18 cellular contexts compared by ENCODE assay signal in genomic region chrX:545488-545887, GRCh38.
DNase-seq lines count a peak whose midpoint lies in the region; ATAC-seq and TF ChIP-seq lines count a peak whose summit lies in the region.
"Had no signal": no experiment of that assay in that cellular context is flagged by ENCODE, and none has a peak within 500 bp of the region (broad histone marks: within the 10 kb centered on the region; RNA-seq: fewer than 3 reads in every experiment).

No MANE protein-coding gene starts in this region.

- TF ChIP-seq EP300 in esophagus muscularis mucosa (IDR thresholded peaks at IDR 0.05) (peak; percentile 40), neural cell (conservative IDR thresholded peaks at IDR 0.05; ENCODE audit: poor library complexity, severe bottlenecking) (no peak)

- H3K9ac ChIP-seq in neural cell (ENCODE audit: low read length), result no peak overlapping the region

- 52% methylated on average over 16 of the region's 18 CpGs for WGBS in esophagus muscularis mucosa

- H3K9me3 ChIP-seq in esophagus muscularis mucosa (peaks cover 0 to 6% (median 0%) of the 10 kb centered on the region in 4 donors), neural cell (ENCODE audit: low read length) (no peaks in the 10 kb centered on the region), gastrocnemius medialis (no peaks in the 10 kb centered on the region), WERI-Rb-1 (ENCODE audit: severe bottlenecking) (peaks cover 3% of the 10 kb centered on the region)
- H3K9me3 ChIP-seq: ascending aorta had no signal

- peak; percentile 46 for DNase-seq in GM04504 (ENCODE audit: low read depth)
- DNase-seq in esophagus muscularis mucosa (ENCODE audit: extremely low spot score), result no peak
- peak; percentile 38 for DNase-seq in ureter (ENCODE audit: low spot score)
- DNase-seq in activated gamma-delta T cell treated with Interleukin-2 at 50 U/mL for 16 hours, result no peak
- DNase-seq in gastrocnemius medialis, result no peak
- no peak for DNase-seq in WERI-Rb-1
- DNase-seq: activated CD4-positive, alpha-beta T cell treated with anti-CD3 and anti-CD28 coated beads, Interleukin-2, amount 10 ng/mL, durations not matched to agents 7 days and 5 days; activated CD8-positive, alpha-beta memory T cell treated with anti-CD3 and anti-CD28 coated beads, Interleukin-2, amount 10 ng/mL, durations not matched to agents 7 days and 5 days; AML-193; CD8-positive, alpha-beta T cell; GDM1; mammary epithelial cell; NCI-H2081; NCI-H774; nucleus accumbens had no signal

- no peaks in the 10 kb centered on the region for H3K4me1 ChIP-seq in esophagus muscularis mucosa
- no peaks in the 10 kb centered on the region for H3K4me1 ChIP-seq in gastrocnemius medialis
- H3K4me1 ChIP-seq: ascending aorta had no signal

- H3K79me2 ChIP-seq in neural cell (replicated peaks; ENCODE audit: insufficient read depth, low read length), result no peaks in the 10 kb centered on the region

- H3K27ac ChIP-seq in esophagus muscularis mucosa (replicated peaks in 1 of 4) (peak overlapping the region in 2 of 4 donors; percentile 19 to 47), neural cell (ENCODE audit: low read length) (no peak overlapping the region), gastrocnemius medialis (no peak overlapping the region), WERI-Rb-1 (no peak overlapping the region)
- H3K27ac ChIP-seq: ascending aorta had no signal

- TF ChIP-seq RAD21 in neural cell (conservative IDR thresholded peaks at IDR 0.05), result no peak

- no peaks in the 10 kb centered on the region for H3F3A ChIP-seq in neural cell (ENCODE audit: insufficient read depth, low read length, poor library complexity, severe bottlenecking)

- H3K36me3 ChIP-seq in esophagus muscularis mucosa (no peaks in the 10 kb centered on the region), neural cell (ENCODE audit: insufficient read depth, low read length) (no peaks in the 10 kb centered on the region), gastrocnemius medialis (no peaks in the 10 kb centered on the region), WERI-Rb-1 (no peaks in the 10 kb centered on the region)
- H3K36me3 ChIP-seq: ascending aorta had no signal

- H3K9me2 ChIP-seq in neural cell (ENCODE audit: insufficient read depth, low read length), result no peaks in the 10 kb centered on the region

- TF ChIP-seq CTCF in esophagus muscularis mucosa (IDR thresholded peaks at IDR 0.05) (no peak), neural cell (IDR thresholded peaks at IDR 0.05; ENCODE audit: poor library complexity, severe bottlenecking) (no peak), gastrocnemius medialis (IDR thresholded peaks at IDR 0.05 in 4 of 5, conservative IDR thresholded peaks at IDR 0.05 in 1 of 5) (no peak), WERI-Rb-1 (IDR thresholded peaks at IDR 0.05; ENCODE audit: low read depth, low read length) (no peak)

- intact Hi-C loops in esophagus muscularis mucosa (cut with DNase I) (no loop called here), gastrocnemius medialis (cut with DNase I; ENCODE audit: low total_unique reads) (no loop called here)

- H4K20me1 ChIP-seq in neural cell (ENCODE audit: insufficient read depth), result no peaks in the 10 kb centered on the region

- TF ChIP-seq POLR2A in esophagus muscularis mucosa (IDR thresholded peaks at IDR 0.05; ENCODE audit: low read depth), result no peak
- no peak for TF ChIP-seq POLR2A in gastrocnemius medialis (IDR thresholded peaks at IDR 0.05)

- no peaks in the 10 kb centered on the region for H3K27me3 ChIP-seq in esophagus muscularis mucosa
- H3K27me3 ChIP-seq in neural cell (ENCODE audit: insufficient read depth, low read depth, low read length), result no peaks in the 10 kb centered on the region
- no peaks in the 10 kb centered on the region for H3K27me3 ChIP-seq in gastrocnemius medialis
- peaks cover 64% of the 10 kb centered on the region for H3K27me3 ChIP-seq in WERI-Rb-1 (ENCODE audit: insufficient read depth, low read depth, severe bottlenecking)
- H3K27me3 ChIP-seq: ascending aorta had no signal

- in situ Hi-C loops in gastrocnemius medialis (cut with MboI; ENCODE audit: low sequenced_read_pairs in 4 of 4), result no loop called here

- H3K4me2 ChIP-seq in neural cell (ENCODE audit: low read length), result no peak overlapping the region
- H3K4me2 ChIP-seq: smooth muscle cell had no signal

- no peak overlapping the region for H2AFZ ChIP-seq in neural cell (ENCODE audit: low read depth, low read length)

- H3K4me3 ChIP-seq in esophagus muscularis mucosa (no peak overlapping the region), neural cell (ENCODE audit: low read length) (peak overlapping the region; percentile 7), gastrocnemius medialis (no peak overlapping the region), WERI-Rb-1 (ENCODE audit: low read depth, low read length) (no peak overlapping the region)
- H3K4me3 ChIP-seq: ascending aorta, smooth muscle cell had no signal

- ATAC-seq in gastrocnemius medialis, result no peak
- ATAC-seq: activated CD8-positive, alpha-beta memory T cell treated with anti-CD3 and anti-CD28 coated beads, Interleukin-2, amount 10 ng/mL, durations not matched to agents 7 days and 5 days; CD8-positive, alpha-beta T cell had no signal

TF ChIP-seq in neural cell, 6 proteins besides CTCF, POLR2A, EP300 and RAD21:
- TF ChIP-seq MXI1 (conservative IDR thresholded peaks at IDR 0.05; ENCODE audit: poor library complexity, severe bottlenecking) (no peak), REST (IDR thresholded peaks at IDR 0.05; ENCODE audit: borderline replicate concordance) (no peak), POLR2AphosphoS5 (IDR thresholded peaks at IDR 0.05) (no peak), EZH2 (IDR thresholded peaks at IDR 0.05; ENCODE audit: borderline replicate concordance, insufficient read depth, low read length, poor library complexity, severe bottlenecking) (no peak), SMC3 (conservative IDR thresholded peaks at IDR 0.05; ENCODE audit: poor library complexity) (no peak), TAF1 (IDR thresholded peaks at IDR 0.05; ENCODE audit: low read depth) (no peak)

Comparison
In these comparisons a context has a peak if more than half of its experiments do, and no peak if none do; other contexts are left out.
1. DNase-seq: peak in GM04504 (single experiment) and ureter (single experiment); none in esophagus muscularis mucosa (single experiment), activated gamma-delta T cell treated with Interleukin-2 at 50 U/mL for 16 hours (single experiment), gastrocnemius medialis (0 of 2) and WERI-Rb-1 (single experiment).